In genomic region chr20:57465943-57466342, GRCh38 we compare ENCODE assay signal across 21 cellular contexts. TPM values are rescaled to one million over a fixed set of nuclear protein-coding genes. Genes with fewer than 3 reads are reported as not detected.
DNase-seq lines count a peak whose midpoint lies in the region; ATAC-seq and TF ChIP-seq lines count a peak whose summit lies in the region.
"Had no signal": no experiment of that assay in that cellular context is flagged by ENCODE, and none has a peak within 500 bp of the region (broad histone marks: within the 10 kb centered on the region; RNA-seq: fewer than 3 reads in every experiment).

No MANE protein-coding gene starts in this region.

- POLR2A ChIA-PET in Caco-2 (lab: Charles Lee): no interaction called here

- peak; percentile 10 to 53 for TF ChIP-seq CTCF in Caco-2 (IDR thresholded peaks at IDR 0.05; ENCODE audit: insufficient read depth in 1 of 2, low read depth in 1 of 2, low read length in 1 of 2, severe bottlenecking in 1 of 2, unreplicated experiment in 1 of 2)
- TF ChIP-seq CTCF in GM23338 (conservative IDR thresholded peaks at IDR 0.05; ENCODE audit: low read depth in 2 of 2): peak; percentile 48 to 60
- TF ChIP-seq CTCF in SU-DHL-6 (IDR thresholded peaks at IDR 0.05; ENCODE audit: insufficient read depth, low read length, poor library complexity, severe bottlenecking): peak; percentile 67
- TF ChIP-seq CTCF in mesothelial cell of epicardium (IDR thresholded peaks at IDR 0.05; ENCODE audit: unreplicated experiment): peak; percentile 32

- H3K9ac ChIP-seq in SU-DHL-6 (ENCODE audit: low read length): no peak overlapping the region

- DNase-seq in Caco-2 (no peak), GM23338 (ENCODE audit: low spot score) (no peak), mesothelial cell of epicardium (ENCODE audit: low spot score in 2 of 2, unreplicated experiment in 2 of 2) (no peak), NCI-H1436 (lab: John Stamatoyannopoulos, UW) (no peak), KG1 (lab: John Stamatoyannopoulos, UW) (no peak)
- no peak for DNase-seq in activated CD4-positive, alpha-beta T cell treated with anti-CD3 and anti-CD28 coated beads for 4 hours
- DNase-seq: activated CD4-positive, alpha-beta T cell treated with anti-CD3 and anti-CD28 coated beads for 48 hours; activated naive CD8-positive, alpha-beta T cell treated with anti-CD3 and anti-CD28 coated beads for 36 hours; activated T-cell treated with anti-CD3 and anti-CD28 coated beads, Interleukin-2, amount 50 U/mL, for 24 hours; DMS 273 treated with DMSO at 0.1 percent for 48 hours; effector memory CD8-positive, alpha-beta T cell; H7; NCI-H146; NCI-H345; SIG-M5 had no signal

- H3K27ac ChIP-seq in GM23338 (ENCODE audit: low read depth) (no peak overlapping the region), SU-DHL-6 (ENCODE audit: low read depth, low read length) (no peak overlapping the region)
- H3K27ac ChIP-seq: prostate gland had no signal

- H3K27ac Mint-ChIP-seq in Caco-2 (ENCODE audit: unreplicated experiment) (no peak overlapping the region), GM23338 (no peak overlapping the region), mesothelial cell of epicardium (no peak overlapping the region)
- H3K27ac Mint-ChIP-seq: activated naive CD8-positive, alpha-beta T cell treated with anti-CD3 and anti-CD28 coated beads for 36 hours; activated T-cell treated with anti-CD3 and anti-CD28 coated beads, Interleukin-2, amount 50 U/mL, for 24 hours; effector memory CD8-positive, alpha-beta T cell; T-helper 2 cell treated with Interferon-gamma antibody and Interleukin-4, amounts not matched to agents 5 μg/mL and 100 μg/mL, for 36 hours had no signal

- H3K9me3 Mint-ChIP-seq in Caco-2 (ENCODE audit: unreplicated experiment) (no peaks in the 10 kb centered on the region), GM23338 (no peaks in the 10 kb centered on the region), mesothelial cell of epicardium (no peaks in the 10 kb centered on the region)
- H3K9me3 Mint-ChIP-seq: activated naive CD8-positive, alpha-beta T cell treated with anti-CD3 and anti-CD28 coated beads for 36 hours; activated T-cell treated with anti-CD3 and anti-CD28 coated beads, Interleukin-2, amount 50 U/mL, for 24 hours; effector memory CD8-positive, alpha-beta T cell; T-helper 2 cell treated with Interferon-gamma antibody and Interleukin-4, amounts not matched to agents 5 μg/mL and 100 μg/mL, for 36 hours had no signal

- H4K20me1 ChIP-seq in GM23338 (replicated peaks; ENCODE audit: insufficient read depth) (no peaks in the 10 kb centered on the region), SU-DHL-6 (ENCODE audit: low read depth, low read length) (no peaks in the 10 kb centered on the region)

- no peaks in the 10 kb centered on the region for H3K36me3 ChIP-seq in Caco-2 (ENCODE audit: control insufficient read depth, insufficient read depth, low read length)
- H3K36me3 ChIP-seq in GM23338 (ENCODE audit: insufficient read depth): no peaks in the 10 kb centered on the region
- no peaks in the 10 kb centered on the region for H3K36me3 ChIP-seq in SU-DHL-6 (ENCODE audit: low read length)
- H3K36me3 ChIP-seq: prostate gland had no signal

- CTCF ChIA-PET in Caco-2 (lab: Charles Lee): interaction anchor here (0.6 to 1.2 kb wide), 2 partner anchors 32 to 77 kb away, joined by 3 to 8 read pairs; no protein-coding TSS in a partner anchor

- H3K27me3 Mint-ChIP-seq in Caco-2 (ENCODE audit: insufficient read depth, unreplicated experiment): peaks cover 14% of the 10 kb centered on the region
- peaks cover 15% of the 10 kb centered on the region for H3K27me3 Mint-ChIP-seq in GM23338 (ENCODE audit: insufficient read depth, low read depth, poor library complexity)
- peaks cover 2% of the 10 kb centered on the region for H3K27me3 Mint-ChIP-seq in mesothelial cell of epicardium (ENCODE audit: low read depth)
- H3K27me3 Mint-ChIP-seq: activated naive CD8-positive, alpha-beta T cell treated with anti-CD3 and anti-CD28 coated beads for 36 hours; activated T-cell treated with anti-CD3 and anti-CD28 coated beads, Interleukin-2, amount 50 U/mL, for 24 hours had no signal

- BruUV-seq in Caco-2 (replicated peaks; lab: Mats Ljungman, UMichigan): no TSS peak

- H3K4me1 ChIP-seq in Caco-2 (no peaks in the 10 kb centered on the region), GM23338 (ENCODE audit: insufficient read depth) (peaks cover 13% of the 10 kb centered on the region)
- H3K4me1 ChIP-seq: prostate gland had no signal

- no peak for ATAC-seq in GM23338
- ATAC-seq in HG03095 (IDR thresholded peaks at IDR 0.05; ENCODE audit: unreplicated experiment): no peak
- ATAC-seq: effector memory CD8-positive, alpha-beta T cell had no signal

- H3K4me3 ChIP-seq in Caco-2 (ENCODE audit: low read depth, low read length) (no peak overlapping the region), GM23338 (no peak overlapping the region), SU-DHL-6 (ENCODE audit: insufficient read depth, low read length, poor library complexity, severe bottlenecking) (no peak overlapping the region)
- H3K4me3 ChIP-seq: prostate gland had no signal

- peaks cover 1% of the 10 kb centered on the region; the same call in 1 of the 2 replicates for H3K27me3 ChIP-seq in Caco-2 (replicated peaks; ENCODE audit: control insufficient read depth, insufficient read depth, low read length)
- H3K27me3 ChIP-seq in GM23338 (ENCODE audit: insufficient read depth): no peaks in the 10 kb centered on the region
- no peaks in the 10 kb centered on the region; the same call in 1 of the 2 replicates for H3K27me3 ChIP-seq in SU-DHL-6 (ENCODE audit: low read length)

- H3K4me1 Mint-ChIP-seq in Caco-2 (ENCODE audit: low read depth, unreplicated experiment) (no peaks in the 10 kb centered on the region), GM23338 (peaks cover 24% of the 10 kb centered on the region), mesothelial cell of epicardium (peaks cover 21% of the 10 kb centered on the region)
- H3K4me1 Mint-ChIP-seq: activated naive CD8-positive, alpha-beta T cell treated with anti-CD3 and anti-CD28 coated beads for 36 hours had no signal

- no peaks in the 10 kb centered on the region for H3K9me2 ChIP-seq in GM23338 (ENCODE audit: insufficient read depth)
- no peaks in the 10 kb centered on the region for H3K9me2 ChIP-seq in SU-DHL-6 (replicated peaks; ENCODE audit: insufficient read depth, low read length)

- H3K36me3 Mint-ChIP-seq in Caco-2 (ENCODE audit: insufficient read depth, unreplicated experiment): no peaks in the 10 kb centered on the region
- H3K36me3 Mint-ChIP-seq in GM23338 (ENCODE audit: low read depth): no peaks in the 10 kb centered on the region
- no peaks in the 10 kb centered on the region for H3K36me3 Mint-ChIP-seq in mesothelial cell of epicardium
- H3K36me3 Mint-ChIP-seq: activated naive CD8-positive, alpha-beta T cell treated with anti-CD3 and anti-CD28 coated beads for 36 hours had no signal

- H3K9me3 ChIP-seq in Caco-2 (no peaks in the 10 kb centered on the region), SU-DHL-6 (ENCODE audit: insufficient read depth, low read length) (no peaks in the 10 kb centered on the region)
- H3K9me3 ChIP-seq: prostate gland had no signal

- no peak overlapping the region for H3K4me3 Mint-ChIP-seq in Caco-2 (ENCODE audit: unreplicated experiment)
- no peak overlapping the region for H3K4me3 Mint-ChIP-seq in GM23338
- no peak overlapping the region for H3K4me3 Mint-ChIP-seq in mesothelial cell of epicardium
- H3K4me3 Mint-ChIP-seq: activated naive CD8-positive, alpha-beta T cell treated with anti-CD3 and anti-CD28 coated beads for 36 hours; activated T-cell treated with anti-CD3 and anti-CD28 coated beads, Interleukin-2, amount 50 U/mL, for 24 hours; effector memory CD8-positive, alpha-beta T cell; T-helper 2 cell treated with Interferon-gamma antibody and Interleukin-4, amounts not matched to agents 5 μg/mL and 100 μg/mL, for 36 hours had no signal

- intact Hi-C loops in Caco-2 (cut with micrococcal nuclease; ENCODE audit: unreplicated experiment): no loop called here

- H3K79me2 ChIP-seq in GM23338 (replicated peaks; ENCODE audit: insufficient read depth) (no peaks in the 10 kb centered on the region), SU-DHL-6 (ENCODE audit: insufficient read depth, low read length) (no peaks in the 10 kb centered on the region)

- H3K4me2 ChIP-seq in GM23338 (no peak overlapping the region), SU-DHL-6 (ENCODE audit: low read depth, low read length, poor library complexity, severe bottlenecking) (no peak overlapping the region)

- H3F3A ChIP-seq in GM23338 (replicated peaks; ENCODE audit: low read depth) (no peaks in the 10 kb centered on the region), SU-DHL-6 (ENCODE audit: insufficient read depth) (no peaks in the 10 kb centered on the region)

- H2AFZ ChIP-seq in GM23338: no peak overlapping the region
- no peak overlapping the region for H2AFZ ChIP-seq in SU-DHL-6 (ENCODE audit: low read depth, low read length, severe bottlenecking)

RNA-seq across cellular contexts. Expression of gene CTCFL, which starts 59.0 kb away (rescaled TPM):
- total RNA-seq in Caco-2 (2022): not detected in 2 replicates
- total RNA-seq in GM23338 (2014; rRNA removed; shearing (Covaris generic)): 1.4 and 2.1 TPM in 2 replicates
- polyA plus RNA-seq in GM23338 (2016; fragmentation: Nextera tagmentation; extraction: Ambion mirVana): 0.55 and 0.80 TPM in 2 replicates
- total RNA-seq in mesothelial cell of epicardium: 0.23 to 0.33 TPM (median 0.27 TPM) in 3 replicates
- total RNA-seq: activated naive CD8-positive, alpha-beta T cell treated with anti-CD3 and anti-CD28 coated beads for 36 hours; cardiac septum; fibroblast of villous mesenchyme had no signal
